8 cellular contexts compared by ENCODE assay signal in genomic region chr22:39144101-39144815, GRCh38. TPM values are rescaled to one million over a fixed set of nuclear protein-coding genes. Genes with fewer than 3 reads are reported as not detected.
DNase-seq lines count a peak whose midpoint lies in the region; ATAC-seq and TF ChIP-seq lines count a peak whose summit lies in the region.

No MANE protein-coding gene starts in this region.

- in situ Hi-C loops in G401 (cut with HindIII; ENCODE audit: low sequenced_read_pairs): no loop called here

- no peaks in the 10 kb centered on the region for H3K36me3 Mint-ChIP-seq in HFFc6 (ENCODE audit: low read depth)
- H3K36me3 Mint-ChIP-seq in T-helper 17 cell (ENCODE audit: low read depth): no peaks in the 10 kb centered on the region

- H3K4me3 Mint-ChIP-seq in HFFc6 (peak overlapping the region; percentile 90), T-helper 17 cell (peak overlapping the region; percentile 92)

- H3K4me1 Mint-ChIP-seq in HFFc6 (ENCODE audit: low read depth) (peaks cover 8% of the 10 kb centered on the region), T-helper 17 cell (peaks cover 27% of the 10 kb centered on the region)

- H3K4me3 ChIP-seq in breast epithelium: peak overlapping the region; percentile 90 to 96 (median 90)
- no peak overlapping the region for H3K4me3 ChIP-seq in BE2C (ENCODE audit: low read depth, low read length)

- H3K9me3 ChIP-seq in T-helper 17 cell (ENCODE audit: control insufficient read depth, low read length, poor library complexity, severe bottlenecking): no peaks in the 10 kb centered on the region
- H3K9me3 ChIP-seq in breast epithelium: no peaks in the 10 kb centered on the region
- H3K9me3 ChIP-seq in BE2C: no peaks in the 10 kb centered on the region

- no peak for TF ChIP-seq POLR2A in breast epithelium (IDR thresholded peaks at IDR 0.05)

- H3K27me3 Mint-ChIP-seq in HFFc6 (ENCODE audit: insufficient read depth) (peaks cover 4% of the 10 kb centered on the region), T-helper 17 cell (no peaks in the 10 kb centered on the region)

- H3K27me3 ChIP-seq in breast epithelium: no peaks in the 10 kb centered on the region
- peaks cover 7% of the 10 kb centered on the region for H3K27me3 ChIP-seq in BE2C

- peak overlapping the region; percentile 67 for H3K27ac Mint-ChIP-seq in HFFc6
- H3K27ac Mint-ChIP-seq in T-helper 17 cell: peak overlapping the region; percentile 88

- peak; percentile 39 for DNase-seq in G401 (ENCODE audit: low spot score)
- DNase-seq in HFFc6: peak; percentile 10
- DNase-seq in T-helper 17 cell: peak; percentile 32 to 49 (median 39)
- peak in 1 of 2 donors; percentile 41 for DNase-seq in breast epithelium (ENCODE audit: low spot score in 2 of 2)
- peak; percentile 22 for DNase-seq in left kidney (ENCODE audit: low read depth, low spot score)
- DNase-seq in stimulated activated CD8-positive, alpha-beta memory T cell treated with anti-CD3 and anti-CD28 coated beads, Interleukin-12 subunit alpha, Interleukin-12 subunit beta, amount 100 ng/mL, for 1 hour (ENCODE audit: low read depth): peak; percentile 35
- DNase-seq in BE2C: no peak

- intact Hi-C loops in breast epithelium (cut with DNase I; ENCODE audit: low total_unique reads): no loop called here

- no peaks in the 10 kb centered on the region for H3K9me3 Mint-ChIP-seq in HFFc6

- TF ChIP-seq CTCF in HFFc6 (IDR thresholded peaks at IDR 0.05) (no peak), breast epithelium (IDR thresholded peaks at IDR 0.05) (no peak), BE2C (IDR thresholded peaks at IDR 0.05; ENCODE audit: low read depth, low read length) (no peak)

- peaks cover 10% of the 10 kb centered on the region in 2 donors for H3K4me1 ChIP-seq in breast epithelium
- H3K4me1 ChIP-seq in BE2C: no peaks in the 10 kb centered on the region

- peak overlapping the region; percentile 97 to 98 for H3K27ac ChIP-seq in breast epithelium

- no peaks in the 10 kb centered on the region for H3K36me3 ChIP-seq in breast epithelium
- H3K36me3 ChIP-seq in BE2C: no peaks in the 10 kb centered on the region

- ATAC-seq in T-helper 17 cell (peak; percentile 37), GM21717 (IDR thresholded peaks at IDR 0.05; ENCODE audit: unreplicated experiment) (no peak)

RNA-seq across cellular contexts. Expression of gene CBX7, which starts 8.2 kb away (rescaled TPM):
- 7.9 and 9.6 TPM in 2 replicates for total RNA-seq in G401 (2014; rRNA removed; shearing (Covaris generic))
- 1 to 10 TPM; 6.2 to 7.2 (median 6.8) TPM for total RNA-seq in HFFc6 (2021; fragmentation: NEBNext Ultra II Directional; extraction: Animal tissue kit (Norgen Biotek cat#: 25700))
- 10 to 100 TPM; 73.9 to 87.9 TPM for total RNA-seq in T-helper 17 cell
- total RNA-seq in breast epithelium: 10 to 100 TPM; 57.1 to 71.9 (median 71.1) TPM
- not detected for polyA plus RNA-seq in BE2C (2012; ENCODE audit: insufficient read depth, insufficient read length, low read depth)

RNA-seq across cellular contexts. Expression of gene APOBEC3H, which starts 47.2 kb away (rescaled TPM):
- 2.1 and 5.2 TPM in 2 replicates for total RNA-seq in G401 (2014; rRNA removed; shearing (Covaris generic))
- under 1 TPM in 2 of 6 experiments, not detected in 4; 0.33 to 0.37 TPM for total RNA-seq in HFFc6 (2021; fragmentation: NEBNext Ultra II Directional; extraction: Animal tissue kit (Norgen Biotek cat#: 25700))
- total RNA-seq in T-helper 17 cell (1 to 10 TPM; 1.4 to 4.4 TPM), breast epithelium (under 1 TPM in 1 of 3 donors, not detected in 2; 0.32 TPM)
- polyA plus RNA-seq in BE2C (2012; ENCODE audit: insufficient read depth, insufficient read length, low read depth): not detected
